Comparison of ENCODE assay signal across 1 cellular context in the genomic region with DNA sequence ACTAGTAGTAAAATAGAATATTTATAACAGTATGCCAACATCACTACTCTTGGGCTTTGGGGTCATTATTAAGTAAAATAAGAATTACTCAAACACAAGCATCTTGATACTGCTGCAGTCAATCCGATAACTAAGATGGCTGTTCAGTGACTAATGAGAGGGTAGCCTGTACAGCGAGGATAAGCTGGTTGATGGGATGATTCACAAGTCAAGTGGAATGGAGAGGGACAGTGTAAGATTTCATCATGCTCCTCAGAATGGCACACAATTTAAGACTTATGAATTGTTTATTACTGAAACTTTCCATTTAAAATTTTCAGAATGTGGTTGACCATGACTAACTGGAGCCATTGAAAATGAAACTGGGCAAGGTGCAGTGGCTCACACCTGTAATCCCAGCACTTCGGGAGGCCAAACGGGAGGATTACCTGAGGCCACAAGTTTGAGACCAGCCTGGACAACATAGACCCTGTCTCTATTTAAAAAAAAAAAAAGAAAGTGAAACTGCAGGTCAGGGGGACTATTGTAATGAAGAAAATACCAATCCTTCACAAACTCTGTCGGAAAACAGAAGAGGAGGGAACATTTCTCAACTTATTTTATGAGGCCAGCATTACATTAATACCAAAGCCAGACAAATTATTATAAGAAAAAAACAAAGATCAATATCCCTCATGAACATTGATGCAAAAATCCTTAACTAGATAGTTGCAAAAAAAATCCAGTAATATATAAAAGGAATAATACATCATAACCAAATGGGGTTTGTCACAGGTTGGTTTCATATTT.
TF ChIP-seq lines count a peak whose summit lies in the region.

No MANE protein-coding gene starts in this region.

TF ChIP-seq in GM23338, 12 proteins besides CTCF, POLR2A, EP300 and RAD21 (continued from another document):
- TF ChIP-seq, protein P1, sequence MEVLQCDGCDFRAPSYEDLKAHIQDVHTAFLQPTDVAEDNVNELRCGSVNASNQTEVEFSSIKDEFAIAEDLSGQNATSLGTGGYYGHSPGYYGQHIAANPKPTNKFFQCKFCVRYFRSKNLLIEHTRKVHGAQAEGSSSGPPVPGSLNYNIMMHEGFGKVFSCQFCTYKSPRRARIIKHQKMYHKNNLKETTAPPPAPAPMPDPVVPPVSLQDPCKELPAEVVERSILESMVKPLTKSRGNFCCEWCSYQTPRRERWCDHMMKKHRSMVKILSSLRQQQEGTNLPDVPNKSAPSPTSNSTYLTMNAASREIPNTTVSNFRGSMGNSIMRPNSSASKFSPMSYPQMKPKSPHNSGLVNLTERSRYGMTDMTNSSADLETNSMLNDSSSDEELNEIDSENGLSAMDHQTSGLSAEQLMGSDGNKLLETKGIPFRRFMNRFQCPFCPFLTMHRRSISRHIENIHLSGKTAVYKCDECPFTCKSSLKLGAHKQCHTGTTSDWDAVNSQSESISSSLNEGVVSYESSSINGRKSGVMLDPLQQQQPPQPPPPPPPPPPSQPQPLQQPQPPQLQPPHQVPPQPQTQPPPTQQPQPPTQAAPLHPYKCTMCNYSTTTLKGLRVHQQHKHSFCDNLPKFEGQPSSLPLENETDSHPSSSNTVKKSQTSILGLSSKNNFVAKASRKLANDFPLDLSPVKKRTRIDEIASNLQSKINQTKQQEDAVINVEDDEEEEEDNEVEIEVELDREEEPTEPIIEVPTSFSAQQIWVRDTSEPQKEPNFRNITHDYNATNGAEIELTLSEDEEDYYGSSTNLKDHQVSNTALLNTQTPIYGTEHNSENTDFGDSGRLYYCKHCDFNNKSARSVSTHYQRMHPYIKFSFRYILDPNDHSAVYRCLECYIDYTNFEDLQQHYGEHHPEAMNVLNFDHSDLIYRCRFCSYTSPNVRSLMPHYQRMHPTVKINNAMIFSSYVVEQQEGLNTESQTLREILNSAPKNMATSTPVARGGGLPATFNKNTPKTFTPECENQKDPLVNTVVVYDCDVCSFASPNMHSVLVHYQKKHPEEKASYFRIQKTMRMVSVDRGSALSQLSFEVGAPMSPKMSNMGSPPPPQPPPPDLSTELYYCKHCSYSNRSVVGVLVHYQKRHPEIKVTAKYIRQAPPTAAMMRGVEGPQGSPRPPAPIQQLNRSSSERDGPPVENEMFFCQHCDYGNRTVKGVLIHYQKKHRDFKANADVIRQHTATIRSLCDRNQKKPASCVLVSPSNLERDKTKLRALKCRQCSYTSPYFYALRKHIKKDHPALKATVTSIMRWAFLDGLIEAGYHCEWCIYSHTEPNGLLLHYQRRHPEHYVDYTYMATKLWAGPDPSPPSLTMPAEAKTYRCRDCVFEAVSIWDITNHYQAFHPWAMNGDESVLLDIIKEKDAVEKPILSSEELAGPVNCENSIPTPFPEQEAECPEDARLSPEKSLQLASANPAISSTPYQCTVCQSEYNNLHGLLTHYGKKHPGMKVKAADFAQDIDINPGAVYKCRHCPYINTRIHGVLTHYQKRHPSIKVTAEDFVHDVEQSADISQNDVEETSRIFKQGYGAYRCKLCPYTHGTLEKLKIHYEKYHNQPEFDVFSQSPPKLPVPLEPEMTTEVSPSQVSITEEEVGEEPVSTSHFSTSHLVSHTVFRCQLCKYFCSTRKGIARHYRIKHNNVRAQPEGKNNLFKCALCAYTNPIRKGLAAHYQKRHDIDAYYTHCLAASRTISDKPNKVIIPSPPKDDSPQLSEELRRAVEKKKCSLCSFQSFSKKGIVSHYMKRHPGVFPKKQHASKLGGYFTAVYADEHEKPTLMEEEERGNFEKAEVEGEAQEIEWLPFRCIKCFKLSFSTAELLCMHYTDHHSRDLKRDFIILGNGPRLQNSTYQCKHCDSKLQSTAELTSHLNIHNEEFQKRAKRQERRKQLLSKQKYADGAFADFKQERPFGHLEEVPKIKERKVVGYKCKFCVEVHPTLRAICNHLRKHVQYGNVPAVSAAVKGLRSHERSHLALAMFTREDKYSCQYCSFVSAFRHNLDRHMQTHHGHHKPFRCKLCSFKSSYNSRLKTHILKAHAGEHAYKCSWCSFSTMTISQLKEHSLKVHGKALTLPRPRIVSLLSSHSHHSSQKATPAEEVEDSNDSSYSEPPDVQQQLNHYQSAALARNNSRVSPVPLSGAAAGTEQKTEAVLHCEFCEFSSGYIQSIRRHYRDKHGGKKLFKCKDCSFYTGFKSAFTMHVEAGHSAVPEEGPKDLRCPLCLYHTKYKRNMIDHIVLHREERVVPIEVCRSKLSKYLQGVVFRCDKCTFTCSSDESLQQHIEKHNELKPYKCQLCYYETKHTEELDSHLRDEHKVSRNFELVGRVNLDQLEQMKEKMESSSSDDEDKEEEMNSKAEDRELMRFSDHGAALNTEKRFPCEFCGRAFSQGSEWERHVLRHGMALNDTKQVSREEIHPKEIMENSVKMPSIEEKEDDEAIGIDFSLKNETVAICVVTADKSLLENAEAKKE (CRISPR knock-in tag; IDR thresholded peaks at IDR 0.05), result no peak
- TF ChIP-seq CREB1 (CRISPR knock-in tag; IDR thresholded peaks at IDR 0.05; ENCODE audit: low read depth) (no peak), EZH2phosphoT487 (IDR thresholded peaks at IDR 0.05; ENCODE audit: unreplicated experiment) (no peak), STAT1 (IDR thresholded peaks at IDR 0.05; ENCODE audit: unreplicated experiment) (no peak)
- TF ChIP-seq, protein P2, sequence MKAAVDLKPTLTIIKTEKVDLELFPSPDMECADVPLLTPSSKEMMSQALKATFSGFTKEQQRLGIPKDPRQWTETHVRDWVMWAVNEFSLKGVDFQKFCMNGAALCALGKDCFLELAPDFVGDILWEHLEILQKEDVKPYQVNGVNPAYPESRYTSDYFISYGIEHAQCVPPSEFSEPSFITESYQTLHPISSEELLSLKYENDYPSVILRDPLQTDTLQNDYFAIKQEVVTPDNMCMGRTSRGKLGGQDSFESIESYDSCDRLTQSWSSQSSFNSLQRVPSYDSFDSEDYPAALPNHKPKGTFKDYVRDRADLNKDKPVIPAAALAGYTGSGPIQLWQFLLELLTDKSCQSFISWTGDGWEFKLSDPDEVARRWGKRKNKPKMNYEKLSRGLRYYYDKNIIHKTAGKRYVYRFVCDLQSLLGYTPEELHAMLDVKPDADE (IDR thresholded peaks at IDR 0.05), result no peak
